Comparison of ENCODE assay signal across 1 cellular context in the genomic region with DNA sequence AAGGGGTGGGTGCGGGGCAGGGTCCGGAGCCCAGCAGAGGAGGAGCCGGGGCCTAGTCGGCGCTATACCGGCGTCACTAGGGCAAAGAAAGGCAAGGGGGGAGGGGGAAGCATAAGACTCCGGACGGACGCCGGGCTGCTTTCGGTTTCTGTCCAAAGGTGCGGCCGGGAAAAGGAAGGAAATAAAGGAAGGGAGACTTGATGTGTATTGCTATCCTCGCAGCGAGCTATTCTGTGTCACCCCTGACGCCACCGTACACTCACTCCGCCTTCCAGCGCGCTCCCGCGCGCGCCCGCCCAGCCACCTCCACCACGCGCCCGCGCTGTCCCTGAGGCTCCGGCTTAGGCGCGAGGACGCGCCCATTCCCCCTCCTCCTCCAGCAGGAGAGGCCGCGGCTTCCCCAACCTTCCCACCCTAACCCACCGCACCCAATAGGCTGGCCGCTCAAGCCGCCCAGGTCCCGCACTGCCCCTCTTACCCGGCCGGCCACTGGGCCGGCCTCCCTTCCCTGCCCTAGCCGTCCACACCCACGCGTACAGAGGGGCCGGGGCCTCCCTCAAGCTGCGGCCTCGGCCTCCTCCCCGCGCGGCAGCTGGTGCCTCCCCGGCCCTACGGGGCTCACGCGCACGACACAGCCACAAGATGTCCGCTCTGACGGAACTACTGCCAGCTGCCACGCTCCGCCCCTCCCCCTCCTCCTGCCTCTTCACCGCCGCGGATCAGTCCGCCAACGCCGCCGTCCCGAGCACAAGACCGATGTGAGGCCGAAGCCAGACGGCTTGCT.
TF ChIP-seq lines count a peak whose summit lies in the region.

A gene (minus strand): TSS at position 662 of the 784 bp plus-strand sequence. CDS start 1,043 bp downstream, outside the sequence.

TF ChIP-seq in WTC11, 78 proteins besides CTCF, POLR2A, EP300 and RAD21 (continued from another document and continues in another):
- TF ChIP-seq, protein P1, sequence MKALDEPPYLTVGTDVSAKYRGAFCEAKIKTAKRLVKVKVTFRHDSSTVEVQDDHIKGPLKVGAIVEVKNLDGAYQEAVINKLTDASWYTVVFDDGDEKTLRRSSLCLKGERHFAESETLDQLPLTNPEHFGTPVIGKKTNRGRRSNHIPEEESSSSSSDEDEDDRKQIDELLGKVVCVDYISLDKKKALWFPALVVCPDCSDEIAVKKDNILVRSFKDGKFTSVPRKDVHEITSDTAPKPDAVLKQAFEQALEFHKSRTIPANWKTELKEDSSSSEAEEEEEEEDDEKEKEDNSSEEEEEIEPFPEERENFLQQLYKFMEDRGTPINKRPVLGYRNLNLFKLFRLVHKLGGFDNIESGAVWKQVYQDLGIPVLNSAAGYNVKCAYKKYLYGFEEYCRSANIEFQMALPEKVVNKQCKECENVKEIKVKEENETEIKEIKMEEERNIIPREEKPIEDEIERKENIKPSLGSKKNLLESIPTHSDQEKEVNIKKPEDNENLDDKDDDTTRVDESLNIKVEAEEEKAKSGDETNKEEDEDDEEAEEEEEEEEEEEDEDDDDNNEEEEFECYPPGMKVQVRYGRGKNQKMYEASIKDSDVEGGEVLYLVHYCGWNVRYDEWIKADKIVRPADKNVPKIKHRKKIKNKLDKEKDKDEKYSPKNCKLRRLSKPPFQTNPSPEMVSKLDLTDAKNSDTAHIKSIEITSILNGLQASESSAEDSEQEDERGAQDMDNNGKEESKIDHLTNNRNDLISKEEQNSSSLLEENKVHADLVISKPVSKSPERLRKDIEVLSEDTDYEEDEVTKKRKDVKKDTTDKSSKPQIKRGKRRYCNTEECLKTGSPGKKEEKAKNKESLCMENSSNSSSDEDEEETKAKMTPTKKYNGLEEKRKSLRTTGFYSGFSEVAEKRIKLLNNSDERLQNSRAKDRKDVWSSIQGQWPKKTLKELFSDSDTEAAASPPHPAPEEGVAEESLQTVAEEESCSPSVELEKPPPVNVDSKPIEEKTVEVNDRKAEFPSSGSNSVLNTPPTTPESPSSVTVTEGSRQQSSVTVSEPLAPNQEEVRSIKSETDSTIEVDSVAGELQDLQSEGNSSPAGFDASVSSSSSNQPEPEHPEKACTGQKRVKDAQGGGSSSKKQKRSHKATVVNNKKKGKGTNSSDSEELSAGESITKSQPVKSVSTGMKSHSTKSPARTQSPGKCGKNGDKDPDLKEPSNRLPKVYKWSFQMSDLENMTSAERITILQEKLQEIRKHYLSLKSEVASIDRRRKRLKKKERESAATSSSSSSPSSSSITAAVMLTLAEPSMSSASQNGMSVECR (CRISPR knock-in tag; IDR thresholded peaks at IDR 0.05; ENCODE audit: borderline replicate concordance) = 0 out of 2 replicates have a peak, but pooled peaks have one; percentile 32
- TF ChIP-seq ESRRA (CRISPR knock-in tag; IDR thresholded peaks at IDR 0.05; ENCODE audit: borderline replicate concordance) (peak; percentile 90; the same call in 1 of the 2 replicates), ZNF121 (CRISPR knock-in tag; IDR thresholded peaks at IDR 0.05) (0 out of 2 replicates have a peak, but pooled peaks have one; percentile 43), TEAD4 (CRISPR knock-in tag; IDR thresholded peaks at IDR 0.05) (no peak), ZNF423 (CRISPR knock-in tag; IDR thresholded peaks at IDR 0.05) (no peak), NR2C2 (CRISPR knock-in tag; IDR thresholded peaks at IDR 0.05) (peak; percentile 40; the same call in 1 of the 2 replicates), ELF4 (CRISPR knock-in tag; IDR thresholded peaks at IDR 0.05; ENCODE audit: low read depth) (no peak), ZNF263 (CRISPR knock-in tag; IDR thresholded peaks at IDR 0.05; ENCODE audit: low read depth) (0 out of 2 replicates have a peak, but pooled peaks have one; percentile 34), CREM (CRISPR knock-in tag; IDR thresholded peaks at IDR 0.05) (no peak), ZNF138 (CRISPR knock-in tag; conservative IDR thresholded peaks at IDR 0.05) (no peak), IRF2 (CRISPR knock-in tag; IDR thresholded peaks at IDR 0.05; ENCODE audit: borderline replicate concordance, low read depth) (0 out of 2 replicates have a peak, but pooled peaks have one; percentile 49), SMAD3 (CRISPR knock-in tag; IDR thresholded peaks at IDR 0.05; ENCODE audit: borderline replicate concordance) (no peak), NFYB (CRISPR knock-in tag; conservative IDR thresholded peaks at IDR 0.05; ENCODE audit: low read depth) (peak; percentile 31), SP1 (CRISPR knock-in tag; conservative IDR thresholded peaks at IDR 0.05) (peak; percentile 90), GTF2I (CRISPR knock-in tag; conservative IDR thresholded peaks at IDR 0.05) (peak; percentile 4; the same call in 1 of the 2 replicates), JUN (CRISPR knock-in tag; IDR thresholded peaks at IDR 0.05) (0 out of 2 replicates have a peak, but pooled peaks have one; percentile 33), NR1H2 (CRISPR knock-in tag; IDR thresholded peaks at IDR 0.05) (no peak), FOXJ3 (CRISPR knock-in tag; IDR thresholded peaks at IDR 0.05; ENCODE audit: borderline replicate concordance) (no peak), SMAD4 (CRISPR knock-in tag; IDR thresholded peaks at IDR 0.05) (0 out of 2 replicates have a peak, but pooled peaks have one; percentile 15), NFE2L1 (CRISPR knock-in tag; IDR thresholded peaks at IDR 0.05) (peak; percentile 68; the same call in 1 of the 2 replicates), ZNF219 (CRISPR knock-in tag; IDR thresholded peaks at IDR 0.05; ENCODE audit: borderline replicate concordance) (no peak), GABPB1 (CRISPR knock-in tag; IDR thresholded peaks at IDR 0.05) (peak; percentile 56), KAT7 (CRISPR knock-in tag; IDR thresholded peaks at IDR 0.05; ENCODE audit: borderline replicate concordance) (peak; percentile 51; the same call in 1 of the 2 replicates), TEAD1 (CRISPR knock-in tag; IDR thresholded peaks at IDR 0.05) (peak; percentile 55), ETV6 (CRISPR knock-in tag; IDR thresholded peaks at IDR 0.05) (0 out of 2 replicates have a peak, but pooled peaks have one; percentile 7), ZBTB21 (CRISPR knock-in tag; IDR thresholded peaks at IDR 0.05; ENCODE audit: borderline replicate concordance) (0 out of 2 replicates have a peak, but pooled peaks have one; percentile 64), FOXP1 (CRISPR knock-in tag; IDR thresholded peaks at IDR 0.05; ENCODE audit: borderline replicate concordance) (peak; percentile 95), NFATC4 (CRISPR knock-in tag; IDR thresholded peaks at IDR 0.05) (peak; percentile 75)
- TF ChIP-seq, protein P2, sequence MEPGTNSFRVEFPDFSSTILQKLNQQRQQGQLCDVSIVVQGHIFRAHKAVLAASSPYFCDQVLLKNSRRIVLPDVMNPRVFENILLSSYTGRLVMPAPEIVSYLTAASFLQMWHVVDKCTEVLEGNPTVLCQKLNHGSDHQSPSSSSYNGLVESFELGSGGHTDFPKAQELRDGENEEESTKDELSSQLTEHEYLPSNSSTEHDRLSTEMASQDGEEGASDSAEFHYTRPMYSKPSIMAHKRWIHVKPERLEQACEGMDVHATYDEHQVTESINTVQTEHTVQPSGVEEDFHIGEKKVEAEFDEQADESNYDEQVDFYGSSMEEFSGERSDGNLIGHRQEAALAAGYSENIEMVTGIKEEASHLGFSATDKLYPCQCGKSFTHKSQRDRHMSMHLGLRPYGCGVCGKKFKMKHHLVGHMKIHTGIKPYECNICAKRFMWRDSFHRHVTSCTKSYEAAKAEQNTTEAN (CRISPR knock-in tag; IDR thresholded peaks at IDR 0.05) = peak; percentile 79; the same call in 1 of the 2 replicates
- TF ChIP-seq, protein P3, sequence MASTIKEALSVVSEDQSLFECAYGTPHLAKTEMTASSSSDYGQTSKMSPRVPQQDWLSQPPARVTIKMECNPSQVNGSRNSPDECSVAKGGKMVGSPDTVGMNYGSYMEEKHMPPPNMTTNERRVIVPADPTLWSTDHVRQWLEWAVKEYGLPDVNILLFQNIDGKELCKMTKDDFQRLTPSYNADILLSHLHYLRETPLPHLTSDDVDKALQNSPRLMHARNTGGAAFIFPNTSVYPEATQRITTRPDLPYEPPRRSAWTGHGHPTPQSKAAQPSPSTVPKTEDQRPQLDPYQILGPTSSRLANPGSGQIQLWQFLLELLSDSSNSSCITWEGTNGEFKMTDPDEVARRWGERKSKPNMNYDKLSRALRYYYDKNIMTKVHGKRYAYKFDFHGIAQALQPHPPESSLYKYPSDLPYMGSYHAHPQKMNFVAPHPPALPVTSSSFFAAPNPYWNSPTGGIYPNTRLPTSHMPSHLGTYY (CRISPR knock-in tag; IDR thresholded peaks at IDR 0.05) = 0 out of 2 replicates have a peak, but pooled peaks have one; percentile 69
- TF ChIP-seq, protein P4, sequence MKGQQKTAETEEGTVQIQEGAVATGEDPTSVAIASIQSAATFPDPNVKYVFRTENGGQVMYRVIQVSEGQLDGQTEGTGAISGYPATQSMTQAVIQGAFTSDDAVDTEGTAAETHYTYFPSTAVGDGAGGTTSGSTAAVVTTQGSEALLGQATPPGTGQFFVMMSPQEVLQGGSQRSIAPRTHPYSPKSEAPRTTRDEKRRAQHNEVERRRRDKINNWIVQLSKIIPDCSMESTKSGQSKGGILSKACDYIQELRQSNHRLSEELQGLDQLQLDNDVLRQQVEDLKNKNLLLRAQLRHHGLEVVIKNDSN (CRISPR knock-in tag; IDR thresholded peaks at IDR 0.05) = peak; percentile 39
- TF ChIP-seq, protein P5, sequence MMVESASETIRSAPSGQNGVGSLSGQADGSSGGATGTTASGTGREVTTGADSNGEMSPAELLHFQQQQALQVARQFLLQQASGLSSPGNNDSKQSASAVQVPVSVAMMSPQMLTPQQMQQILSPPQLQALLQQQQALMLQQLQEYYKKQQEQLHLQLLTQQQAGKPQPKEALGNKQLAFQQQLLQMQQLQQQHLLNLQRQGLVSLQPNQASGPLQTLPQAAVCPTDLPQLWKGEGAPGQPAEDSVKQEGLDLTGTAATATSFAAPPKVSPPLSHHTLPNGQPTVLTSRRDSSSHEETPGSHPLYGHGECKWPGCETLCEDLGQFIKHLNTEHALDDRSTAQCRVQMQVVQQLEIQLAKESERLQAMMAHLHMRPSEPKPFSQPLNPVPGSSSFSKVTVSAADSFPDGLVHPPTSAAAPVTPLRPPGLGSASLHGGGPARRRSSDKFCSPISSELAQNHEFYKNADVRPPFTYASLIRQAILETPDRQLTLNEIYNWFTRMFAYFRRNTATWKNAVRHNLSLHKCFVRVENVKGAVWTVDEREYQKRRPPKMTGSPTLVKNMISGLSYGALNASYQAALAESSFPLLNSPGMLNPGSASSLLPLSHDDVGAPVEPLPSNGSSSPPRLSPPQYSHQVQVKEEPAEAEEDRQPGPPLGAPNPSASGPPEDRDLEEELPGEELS (CRISPR knock-in tag; IDR thresholded peaks at IDR 0.05) = peak; percentile 68
- TF ChIP-seq, protein P6, sequence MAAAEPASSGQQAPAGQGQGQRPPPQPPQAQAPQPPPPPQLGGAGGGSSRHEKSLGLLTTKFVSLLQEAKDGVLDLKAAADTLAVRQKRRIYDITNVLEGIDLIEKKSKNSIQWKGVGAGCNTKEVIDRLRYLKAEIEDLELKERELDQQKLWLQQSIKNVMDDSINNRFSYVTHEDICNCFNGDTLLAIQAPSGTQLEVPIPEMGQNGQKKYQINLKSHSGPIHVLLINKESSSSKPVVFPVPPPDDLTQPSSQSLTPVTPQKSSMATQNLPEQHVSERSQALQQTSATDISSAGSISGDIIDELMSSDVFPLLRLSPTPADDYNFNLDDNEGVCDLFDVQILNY (CRISPR knock-in tag; IDR thresholded peaks at IDR 0.05) = no peak; the same call in 1 of the 2 replicates
- TF ChIP-seq, protein P7, sequence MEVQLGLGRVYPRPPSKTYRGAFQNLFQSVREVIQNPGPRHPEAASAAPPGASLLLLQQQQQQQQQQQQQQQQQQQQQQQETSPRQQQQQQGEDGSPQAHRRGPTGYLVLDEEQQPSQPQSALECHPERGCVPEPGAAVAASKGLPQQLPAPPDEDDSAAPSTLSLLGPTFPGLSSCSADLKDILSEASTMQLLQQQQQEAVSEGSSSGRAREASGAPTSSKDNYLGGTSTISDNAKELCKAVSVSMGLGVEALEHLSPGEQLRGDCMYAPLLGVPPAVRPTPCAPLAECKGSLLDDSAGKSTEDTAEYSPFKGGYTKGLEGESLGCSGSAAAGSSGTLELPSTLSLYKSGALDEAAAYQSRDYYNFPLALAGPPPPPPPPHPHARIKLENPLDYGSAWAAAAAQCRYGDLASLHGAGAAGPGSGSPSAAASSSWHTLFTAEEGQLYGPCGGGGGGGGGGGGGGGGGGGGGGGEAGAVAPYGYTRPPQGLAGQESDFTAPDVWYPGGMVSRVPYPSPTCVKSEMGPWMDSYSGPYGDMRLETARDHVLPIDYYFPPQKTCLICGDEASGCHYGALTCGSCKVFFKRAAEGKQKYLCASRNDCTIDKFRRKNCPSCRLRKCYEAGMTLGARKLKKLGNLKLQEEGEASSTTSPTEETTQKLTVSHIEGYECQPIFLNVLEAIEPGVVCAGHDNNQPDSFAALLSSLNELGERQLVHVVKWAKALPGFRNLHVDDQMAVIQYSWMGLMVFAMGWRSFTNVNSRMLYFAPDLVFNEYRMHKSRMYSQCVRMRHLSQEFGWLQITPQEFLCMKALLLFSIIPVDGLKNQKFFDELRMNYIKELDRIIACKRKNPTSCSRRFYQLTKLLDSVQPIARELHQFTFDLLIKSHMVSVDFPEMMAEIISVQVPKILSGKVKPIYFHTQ (CRISPR knock-in tag; IDR thresholded peaks at IDR 0.05) = peak; percentile 29; the same call in 1 of the 2 replicates
- TF ChIP-seq, protein P8, sequence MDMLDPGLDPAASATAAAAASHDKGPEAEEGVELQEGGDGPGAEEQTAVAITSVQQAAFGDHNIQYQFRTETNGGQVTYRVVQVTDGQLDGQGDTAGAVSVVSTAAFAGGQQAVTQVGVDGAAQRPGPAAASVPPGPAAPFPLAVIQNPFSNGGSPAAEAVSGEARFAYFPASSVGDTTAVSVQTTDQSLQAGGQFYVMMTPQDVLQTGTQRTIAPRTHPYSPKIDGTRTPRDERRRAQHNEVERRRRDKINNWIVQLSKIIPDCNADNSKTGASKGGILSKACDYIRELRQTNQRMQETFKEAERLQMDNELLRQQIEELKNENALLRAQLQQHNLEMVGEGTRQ (CRISPR knock-in tag; IDR thresholded peaks at IDR 0.05) = peak; percentile 8; the same call in 1 of the 2 replicates
- TF ChIP-seq, protein P9, sequence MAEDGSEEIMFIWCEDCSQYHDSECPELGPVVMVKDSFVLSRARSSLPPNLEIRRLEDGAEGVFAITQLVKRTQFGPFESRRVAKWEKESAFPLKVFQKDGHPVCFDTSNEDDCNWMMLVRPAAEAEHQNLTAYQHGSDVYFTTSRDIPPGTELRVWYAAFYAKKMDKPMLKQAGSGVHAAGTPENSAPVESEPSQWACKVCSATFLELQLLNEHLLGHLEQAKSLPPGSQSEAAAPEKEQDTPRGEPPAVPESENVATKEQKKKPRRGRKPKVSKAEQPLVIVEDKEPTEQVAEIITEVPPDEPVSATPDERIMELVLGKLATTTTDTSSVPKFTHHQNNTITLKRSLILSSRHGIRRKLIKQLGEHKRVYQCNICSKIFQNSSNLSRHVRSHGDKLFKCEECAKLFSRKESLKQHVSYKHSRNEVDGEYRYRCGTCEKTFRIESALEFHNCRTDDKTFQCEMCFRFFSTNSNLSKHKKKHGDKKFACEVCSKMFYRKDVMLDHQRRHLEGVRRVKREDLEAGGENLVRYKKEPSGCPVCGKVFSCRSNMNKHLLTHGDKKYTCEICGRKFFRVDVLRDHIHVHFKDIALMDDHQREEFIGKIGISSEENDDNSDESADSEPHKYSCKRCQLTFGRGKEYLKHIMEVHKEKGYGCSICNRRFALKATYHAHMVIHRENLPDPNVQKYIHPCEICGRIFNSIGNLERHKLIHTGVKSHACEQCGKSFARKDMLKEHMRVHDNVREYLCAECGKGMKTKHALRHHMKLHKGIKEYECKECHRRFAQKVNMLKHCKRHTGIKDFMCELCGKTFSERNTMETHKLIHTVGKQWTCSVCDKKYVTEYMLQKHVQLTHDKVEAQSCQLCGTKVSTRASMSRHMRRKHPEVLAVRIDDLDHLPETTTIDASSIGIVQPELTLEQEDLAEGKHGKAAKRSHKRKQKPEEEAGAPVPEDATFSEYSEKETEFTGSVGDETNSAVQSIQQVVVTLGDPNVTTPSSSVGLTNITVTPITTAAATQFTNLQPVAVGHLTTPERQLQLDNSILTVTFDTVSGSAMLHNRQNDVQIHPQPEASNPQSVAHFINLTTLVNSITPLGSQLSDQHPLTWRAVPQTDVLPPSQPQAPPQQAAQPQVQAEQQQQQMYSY (CRISPR knock-in tag; IDR thresholded peaks at IDR 0.05) = 0 out of 2 replicates have a peak, but pooled peaks have one; percentile 7
